17 cellular contexts compared by ENCODE assay signal in genomic region chr15:36370735-36371115, GRCh38.
DNase-seq lines count a peak whose midpoint lies in the region; ATAC-seq, FAIRE-seq and TF ChIP-seq lines count a peak whose summit lies in the region.
"Had no signal": no experiment of that assay in that cellular context is flagged by ENCODE, and none has a peak within 500 bp of the region (broad histone marks: within the 10 kb centered on the region; RNA-seq: fewer than 3 reads in every experiment).

No MANE protein-coding gene starts in this region.

- dilution Hi-C loops in keratinocyte (cut with MboI; ENCODE audit: extremely low pct_ligation_motif_present, low sequenced_read_pairs), result no loop called here

- no peaks in the 10 kb centered on the region for H4K20me1 ChIP-seq in keratinocyte (ENCODE audit: control insufficient read depth, extremely low read depth, insufficient read depth, low read length)
- H4K20me1 ChIP-seq: BLaER1 treated with 17β-estradiol and CSF1 and Interleukin-3, amounts not matched to agents 10 nM and 100 nM had no signal

- H3K27me3 Mint-ChIP-seq in activated T-cell treated with anti-CD3 and anti-CD28 coated beads, Interleukin-2, amount 50 U/mL, for 72 hours (ENCODE audit: low read depth), result no peaks in the 10 kb centered on the region

- H3K4me2 ChIP-seq in keratinocyte (ENCODE audit: control insufficient read depth, extremely low read depth, insufficient read depth, low read depth, low read length), result peak overlapping the region; percentile 7
- H3K4me2 ChIP-seq: BLaER1 treated with 17β-estradiol and CSF1 and Interleukin-3, amounts not matched to agents 10 nM and 100 nM had no signal

- H3K27ac ChIP-seq in keratinocyte (ENCODE audit: control insufficient read depth, insufficient read depth, low read length), result peak overlapping the region; percentile 7
- H3K27ac ChIP-seq: BLaER1 treated with 17β-estradiol and CSF1 and Interleukin-3, amounts not matched to agents 10 nM and 100 nM; heart left ventricle; pancreas had no signal

- H2AFZ ChIP-seq in keratinocyte (ENCODE audit: control insufficient read depth, low read length), result no peak overlapping the region

- H3K9ac ChIP-seq in keratinocyte (ENCODE audit: control insufficient read depth, extremely low read depth, insufficient read depth, low read length), result no peak overlapping the region
- H3K9ac ChIP-seq: BLaER1 treated with 17β-estradiol and CSF1 and Interleukin-3, amounts not matched to agents 10 nM and 100 nM had no signal

- no peaks in the 10 kb centered on the region for H3K36me3 Mint-ChIP-seq in activated T-cell treated with anti-CD3 and anti-CD28 coated beads, Interleukin-2, amount 50 U/mL, for 72 hours (ENCODE audit: insufficient read depth in 2 of 2)

- no peak overlapping the region for H3K27ac Mint-ChIP-seq in activated T-cell treated with anti-CD3 and anti-CD28 coated beads, Interleukin-2, amount 50 U/mL, for 72 hours
- H3K27ac Mint-ChIP-seq: activated naive CD4-positive, alpha-beta T cell treated with anti-CD3 and anti-CD28 coated beads for 36 hours had no signal

- H3K27me3 ChIP-seq in keratinocyte (ENCODE audit: control insufficient read depth, extremely low read depth, insufficient read depth, low read length), result no peaks in the 10 kb centered on the region
- H3K27me3 ChIP-seq: BLaER1 treated with 17β-estradiol and CSF1 and Interleukin-3, amounts not matched to agents 10 nM and 100 nM; heart left ventricle; MG63; pancreas had no signal

- H3K36me3 ChIP-seq in keratinocyte (ENCODE audit: control insufficient read depth in 2 of 2, extremely low read depth in 1 of 2, insufficient read depth in 2 of 2, low read length in 2 of 2), result no peaks in the 10 kb centered on the region
- H3K36me3 ChIP-seq: BLaER1 treated with 17β-estradiol and CSF1 and Interleukin-3, amounts not matched to agents 10 nM and 100 nM; heart left ventricle; MG63; pancreas had no signal

- H3K9me3 Mint-ChIP-seq in activated T-cell treated with anti-CD3 and anti-CD28 coated beads, Interleukin-2, amount 50 U/mL, for 72 hours, result peaks cover 4 to 5% of the 10 kb centered on the region in 2 donors

- no peak overlapping the region for H3K4me3 ChIP-seq in keratinocyte (ENCODE audit: control insufficient read depth in 2 of 3, extremely low read depth in 1 of 3, insufficient read depth in 2 of 3, low read depth in 1 of 3, low read length in 3 of 3)
- H3K4me3 ChIP-seq: BLaER1 treated with 17β-estradiol and CSF1 and Interleukin-3, amounts not matched to agents 10 nM and 100 nM; heart left ventricle; lung; MG63; pancreas had no signal

- no peak overlapping the region for H3K4me3 Mint-ChIP-seq in activated T-cell treated with anti-CD3 and anti-CD28 coated beads, Interleukin-2, amount 50 U/mL, for 72 hours
- H3K4me3 Mint-ChIP-seq: activated naive CD4-positive, alpha-beta T cell treated with anti-CD3 and anti-CD28 coated beads for 36 hours had no signal

- H3K4me1 Mint-ChIP-seq in activated T-cell treated with anti-CD3 and anti-CD28 coated beads, Interleukin-2, amount 50 U/mL, for 72 hours (ENCODE audit: low read depth), result no peaks in the 10 kb centered on the region

- DNase-seq in AG08396 (ENCODE audit: low spot score) (peak; percentile 13), HS-27A (ENCODE audit: low read depth) (peak; percentile 59), astrocyte of the hippocampus (ENCODE audit: low read depth, low spot score) (peak; percentile 69), keratinocyte (ENCODE audit: low read depth, low spot score) (peak; percentile 69), epidermal melanocyte (ENCODE audit: insufficient read length, low spot score) (no peak), germinal center (ENCODE audit: low spot score) (no peak)
- DNase-seq in activated T-cell treated with anti-CD3 and anti-CD28 coated beads, Interleukin-2, amount 50 U/mL, for 72 hours, result no peak
- DNase-seq: activated naive CD4-positive, alpha-beta T cell treated with anti-CD3 and anti-CD28 coated beads for 36 hours; heart left ventricle; MG63; NCI-H2227 treated with DMSO at 0.1 percent for 48 hours; pancreas; stimulated activated naive CD4-positive, alpha-beta T cell had no signal

- no peak for TF ChIP-seq CTCF in keratinocyte (optimal IDR thresholded peaks at IDR 0.05 in 1 of 3, IDR thresholded peaks at IDR 0.05 in 1 of 3, conservative IDR thresholded peaks at IDR 0.05 in 1 of 3; ENCODE audit: extremely low read depth in 1 of 3, insufficient read depth in 2 of 3, low read length in 3 of 3)

- no peak for ATAC-seq in HG03571 (IDR thresholded peaks at IDR 0.05; ENCODE audit: unreplicated experiment)
- no peak for ATAC-seq in activated T-cell treated with anti-CD3 and anti-CD28 coated beads, Interleukin-2, amount 50 U/mL, for 72 hours (replicated peaks in 1 of 2)
- ATAC-seq: heart left ventricle, pancreas had no signal

- H3K9me1 ChIP-seq in keratinocyte (ENCODE audit: control insufficient read depth, extremely low read depth, insufficient read depth, low read length), result no peaks in the 10 kb centered on the region

- H3K79me2 ChIP-seq in keratinocyte (ENCODE audit: control insufficient read depth, insufficient read depth, low read length), result no peaks in the 10 kb centered on the region

- no peaks in the 10 kb centered on the region for H3K9me3 ChIP-seq in keratinocyte (ENCODE audit: control insufficient read depth, low read depth, low read length)
- H3K9me3 ChIP-seq: heart left ventricle, pancreas had no signal

- peaks cover 11% of the 10 kb centered on the region for H3K4me1 ChIP-seq in keratinocyte (ENCODE audit: control insufficient read depth, extremely low read depth, insufficient read depth, low read length)
- H3K4me1 ChIP-seq: pancreas had no signal

- peak; percentile 41 for FAIRE-seq in keratinocyte (lab: Jason Lieb, UNC)
- FAIRE-seq: colon, pancreas had no signal

Comparison
In these comparisons a context has a peak if more than half of its experiments do, and no peak if none do; other contexts are left out.
1. DNase-seq: peak in AG08396 (single experiment), HS-27A (single experiment), astrocyte of the hippocampus (single experiment) and keratinocyte (single experiment); none in activated T-cell treated with anti-CD3 and anti-CD28 coated beads, Interleukin-2, amount 50 U/mL, for 72 hours (0 of 2), epidermal melanocyte (single experiment) and germinal center (single experiment).